Comparison of ENCODE assay signal across 19 cellular contexts in genomic region chr7:31874631-31875374, GRCh38.
DNase-seq lines count a peak whose midpoint lies in the region; ATAC-seq, FAIRE-seq and TF ChIP-seq lines count a peak whose summit lies in the region.
"Had no signal": no experiment of that assay in that cellular context is flagged by ENCODE, and none has a peak within 500 bp of the region (broad histone marks: within the 10 kb centered on the region; RNA-seq: fewer than 3 reads in every experiment).

No MANE protein-coding gene starts in this region.

- no peak overlapping the region for H3K4me3 ChIP-seq in GM23338
- no peak overlapping the region for H3K4me3 ChIP-seq in keratinocyte (ENCODE audit: control insufficient read depth in 2 of 3, extremely low read depth in 1 of 3, insufficient read depth in 2 of 3, low read depth in 1 of 3, low read length in 3 of 3)
- H3K4me3 ChIP-seq in small intestine (ENCODE audit: low read depth in 1 of 2, low read length in 2 of 2), result no peak overlapping the region
- H3K4me3 ChIP-seq: coronary artery had no signal

- H3K9ac ChIP-seq in keratinocyte (ENCODE audit: control insufficient read depth, extremely low read depth, insufficient read depth, low read length), result no peak overlapping the region

- H3K4me2 ChIP-seq in GM23338 (no peak overlapping the region), keratinocyte (ENCODE audit: control insufficient read depth, extremely low read depth, insufficient read depth, low read depth, low read length) (no peak overlapping the region)

- H3K36me3 Mint-ChIP-seq in GM23338 (ENCODE audit: low read depth), result no peaks in the 10 kb centered on the region

- H3K79me2 ChIP-seq in GM23338 (replicated peaks; ENCODE audit: insufficient read depth) (no peaks in the 10 kb centered on the region), keratinocyte (ENCODE audit: control insufficient read depth, insufficient read depth, low read length) (no peaks in the 10 kb centered on the region)

- H3F3A ChIP-seq in GM23338 (replicated peaks; ENCODE audit: low read depth), result no peaks in the 10 kb centered on the region

- H3K4me3 Mint-ChIP-seq in GM23338, result no peak overlapping the region
- H3K4me3 Mint-ChIP-seq: B cell, nephron had no signal

- H3K9me2 ChIP-seq in GM23338 (ENCODE audit: insufficient read depth), result no peaks in the 10 kb centered on the region; the same call in 1 of the 2 replicates

- H3K4me1 ChIP-seq in GM23338 (ENCODE audit: insufficient read depth) (no peaks in the 10 kb centered on the region), keratinocyte (ENCODE audit: control insufficient read depth, extremely low read depth, insufficient read depth, low read length) (peaks cover 4% of the 10 kb centered on the region), small intestine (ENCODE audit: control insufficient read depth in 2 of 2, insufficient read depth in 1 of 2, low read depth in 1 of 2, low read length in 1 of 2) (no peaks in the 10 kb centered on the region)
- H3K4me1 ChIP-seq: Caco-2 had no signal

- no peaks in the 10 kb centered on the region for H3K9me3 Mint-ChIP-seq in GM23338
- H3K9me3 Mint-ChIP-seq: nephron had no signal

- TF ChIP-seq CTCF in GM23338 (conservative IDR thresholded peaks at IDR 0.05; ENCODE audit: low read depth in 2 of 2), result no peak
- no peak for TF ChIP-seq CTCF in keratinocyte (optimal IDR thresholded peaks at IDR 0.05 in 1 of 3, IDR thresholded peaks at IDR 0.05 in 1 of 3, conservative IDR thresholded peaks at IDR 0.05 in 1 of 3; ENCODE audit: extremely low read depth in 1 of 3, insufficient read depth in 2 of 3, low read length in 3 of 3)

- no peaks in the 10 kb centered on the region for H3K36me3 ChIP-seq in GM23338 (ENCODE audit: insufficient read depth)
- no peaks in the 10 kb centered on the region for H3K36me3 ChIP-seq in keratinocyte (ENCODE audit: control insufficient read depth in 2 of 2, extremely low read depth in 1 of 2, insufficient read depth in 2 of 2, low read length in 2 of 2)
- H3K36me3 ChIP-seq in small intestine (ENCODE audit: control insufficient read depth in 2 of 2, insufficient read depth in 2 of 2, low read length in 2 of 2), result no peaks in the 10 kb centered on the region

- peaks cover 4% of the 10 kb centered on the region; the same call in 2 of the 3 replicates for H3K4me1 Mint-ChIP-seq in GM23338
- H3K4me1 Mint-ChIP-seq: B cell, nephron had no signal

- dilution Hi-C loops in keratinocyte (cut with MboI; ENCODE audit: extremely low pct_ligation_motif_present, low sequenced_read_pairs), result no loop called here

- DNase-seq in GM23338 (ENCODE audit: low spot score) (no peak), RCC 7860 (ENCODE audit: low spot score) (peak; percentile 64), keratinocyte (ENCODE audit: low read depth, low spot score) (no peak), small intestine (peak; percentile 21), NCI-H1694 treated with DMSO at 0.1 percent for 48 hours (lab: John Stamatoyannopoulos, UW) (no peak), pons (ENCODE audit: low spot score) (no peak)
- DNase-seq in NK-92 treated with Interleukin-12 subunit alpha and Interleukin-12 subunit beta, amount 100 ng/mL, for 24 hours (lab: John Stamatoyannopoulos, UW), result no peak
- DNase-seq: activated CD4-positive, alpha-beta T cell treated with anti-CD3 and anti-CD28 coated beads for 48 hours; activated CD8-positive, alpha-beta memory T cell treated with anti-CD3 and anti-CD28 coated beads, Interleukin-2, amount 50 U/mL, for 4 hours; activated effector memory CD4-positive, alpha-beta T cell treated with Interleukin-2 at 50 U/mL for 16 hours; Caco-2; stimulated activated CD4-positive, alpha-beta T cell treated with anti-CD3 and anti-CD28 coated beads, Interleukin-1b, Interleukin-23, amount 100 ng/mL, for 48 hours; stimulated activated naive CD4-positive, alpha-beta T cell; trophoblast cell had no signal

- H2AFZ ChIP-seq in GM23338, result peak overlapping the region; percentile 64; the same call in 1 of the 2 replicates
- H2AFZ ChIP-seq in keratinocyte (ENCODE audit: control insufficient read depth, low read length), result peak overlapping the region; percentile 43

- FAIRE-seq in RCC 7860 (lab: Jason Lieb, UNC) (peak; percentile 40), keratinocyte (lab: Jason Lieb, UNC) (peak; percentile 32), small intestine (lab: Jason Lieb, UNC) (no peak)

- H3K9me1 ChIP-seq in keratinocyte (ENCODE audit: control insufficient read depth, extremely low read depth, insufficient read depth, low read length), result no peaks in the 10 kb centered on the region

- H3K27me3 Mint-ChIP-seq in GM23338 (ENCODE audit: insufficient read depth, low read depth, poor library complexity), result peaks cover 5% of the 10 kb centered on the region
- H3K27me3 Mint-ChIP-seq: B cell had no signal

- 93 to 94% (median 94%) methylated on average over 4 of the region's 4 CpGs for WGBS in small intestine, 3 donors

- ATAC-seq in GM23338, result no peak
- ATAC-seq: HCT116 had no signal

- H4K20me1 ChIP-seq in GM23338 (replicated peaks; ENCODE audit: insufficient read depth), result no peaks in the 10 kb centered on the region
- no peaks in the 10 kb centered on the region for H4K20me1 ChIP-seq in keratinocyte (ENCODE audit: control insufficient read depth, extremely low read depth, insufficient read depth, low read length)

- no peaks in the 10 kb centered on the region for H3K27me3 ChIP-seq in GM23338 (ENCODE audit: insufficient read depth)
- H3K27me3 ChIP-seq in keratinocyte (ENCODE audit: control insufficient read depth, extremely low read depth, insufficient read depth, low read length), result no peaks in the 10 kb centered on the region
- no peaks in the 10 kb centered on the region for H3K27me3 ChIP-seq in small intestine (ENCODE audit: control insufficient read depth in 2 of 2, insufficient read depth in 2 of 2, low read length in 2 of 2)

- H3K27ac ChIP-seq in GM23338 (ENCODE audit: low read depth) (no peak overlapping the region), keratinocyte (ENCODE audit: control insufficient read depth, insufficient read depth, low read length) (no peak overlapping the region), small intestine (ENCODE audit: low read depth in 1 of 2, low read length in 1 of 2) (no peak overlapping the region)
- H3K27ac ChIP-seq: coronary artery had no signal

- no peak overlapping the region for H3K27ac Mint-ChIP-seq in GM23338
- H3K27ac Mint-ChIP-seq: B cell, nephron, progenitor cell of endocrine pancreas had no signal

- H3K9me3 ChIP-seq in keratinocyte (ENCODE audit: control insufficient read depth, low read depth, low read length) (no peaks in the 10 kb centered on the region), small intestine (ENCODE audit: control insufficient read depth, low read depth) (no peaks in the 10 kb centered on the region)
- H3K9me3 ChIP-seq: Caco-2 had no signal

TF ChIP-seq in GM23338, 12 proteins besides CTCF, POLR2A, EP300 and RAD21 (continues in another document):
- TF ChIP-seq JUNB (IDR thresholded peaks at IDR 0.05; ENCODE audit: unreplicated experiment) (no peak), ETS1 (IDR thresholded peaks at IDR 0.05) (no peak), ZNF114 (CRISPR knock-in tag; IDR thresholded peaks at IDR 0.05) (no peak), STAT1 (IDR thresholded peaks at IDR 0.05; ENCODE audit: unreplicated experiment) (no peak), CREB1 (CRISPR knock-in tag; IDR thresholded peaks at IDR 0.05; ENCODE audit: low read depth) (no peak), EZH2 (IDR thresholded peaks at IDR 0.05; ENCODE audit: low read depth, unreplicated experiment) (no peak), EZH2phosphoT487 (IDR thresholded peaks at IDR 0.05; ENCODE audit: unreplicated experiment) (no peak), POLR2AphosphoS5 (IDR thresholded peaks at IDR 0.05; ENCODE audit: low read depth) (no peak), NANOG (IDR thresholded peaks at IDR 0.05; ENCODE audit: borderline replicate concordance) (no peak)

Comparison
In these comparisons a context has a peak if more than half of its experiments do, and no peak if none do; other contexts are left out.
1. DNase-seq: peak in RCC 7860 (single experiment) and small intestine (single experiment); none in GM23338 (single experiment), keratinocyte (single experiment), NK-92 treated with Interleukin-12 subunit alpha and Interleukin-12 subunit beta, amount 100 ng/mL, for 24 hours (single experiment), NCI-H1694 treated with DMSO at 0.1 percent for 48 hours (single experiment) and pons (single experiment).